Comparison of ENCODE assay signal across 1 cellular context in the genomic region with DNA sequence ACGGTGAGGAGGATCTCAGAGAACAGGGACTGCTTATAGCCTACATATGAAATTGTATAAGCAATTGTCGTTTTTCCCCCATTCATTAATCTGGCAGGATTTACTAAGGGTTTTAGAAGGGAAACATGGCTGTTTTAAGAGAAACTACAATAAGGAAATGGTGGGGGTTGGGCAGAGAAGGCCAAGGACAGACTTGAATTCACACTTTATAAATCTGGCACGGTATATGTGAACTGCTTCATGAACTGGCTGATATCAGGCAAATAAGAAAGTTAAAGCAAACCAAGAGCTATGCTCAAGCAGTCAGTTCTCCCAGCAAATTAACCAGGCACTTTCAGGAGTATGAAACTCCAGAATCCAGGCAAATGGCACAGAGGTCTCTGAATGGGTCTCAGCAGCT.
TF ChIP-seq lines count a peak whose summit lies in the region.

No MANE protein-coding gene starts in this region.

TF ChIP-seq in GM23338, 12 proteins besides CTCF, POLR2A, EP300 and RAD21 (continued from another document):
- TF ChIP-seq ZNF331 (CRISPR knock-in tag; IDR thresholded peaks at IDR 0.05; ENCODE audit: low read depth) = no peak
- no peak for TF ChIP-seq JUNB (IDR thresholded peaks at IDR 0.05; ENCODE audit: unreplicated experiment)
- TF ChIP-seq, protein P1, sequence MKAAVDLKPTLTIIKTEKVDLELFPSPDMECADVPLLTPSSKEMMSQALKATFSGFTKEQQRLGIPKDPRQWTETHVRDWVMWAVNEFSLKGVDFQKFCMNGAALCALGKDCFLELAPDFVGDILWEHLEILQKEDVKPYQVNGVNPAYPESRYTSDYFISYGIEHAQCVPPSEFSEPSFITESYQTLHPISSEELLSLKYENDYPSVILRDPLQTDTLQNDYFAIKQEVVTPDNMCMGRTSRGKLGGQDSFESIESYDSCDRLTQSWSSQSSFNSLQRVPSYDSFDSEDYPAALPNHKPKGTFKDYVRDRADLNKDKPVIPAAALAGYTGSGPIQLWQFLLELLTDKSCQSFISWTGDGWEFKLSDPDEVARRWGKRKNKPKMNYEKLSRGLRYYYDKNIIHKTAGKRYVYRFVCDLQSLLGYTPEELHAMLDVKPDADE (IDR thresholded peaks at IDR 0.05) = no peak
- no peak for TF ChIP-seq STAT1 (IDR thresholded peaks at IDR 0.05; ENCODE audit: unreplicated experiment)
- no peak for TF ChIP-seq EZH2phosphoT487 (IDR thresholded peaks at IDR 0.05; ENCODE audit: unreplicated experiment)
- TF ChIP-seq, protein P2, sequence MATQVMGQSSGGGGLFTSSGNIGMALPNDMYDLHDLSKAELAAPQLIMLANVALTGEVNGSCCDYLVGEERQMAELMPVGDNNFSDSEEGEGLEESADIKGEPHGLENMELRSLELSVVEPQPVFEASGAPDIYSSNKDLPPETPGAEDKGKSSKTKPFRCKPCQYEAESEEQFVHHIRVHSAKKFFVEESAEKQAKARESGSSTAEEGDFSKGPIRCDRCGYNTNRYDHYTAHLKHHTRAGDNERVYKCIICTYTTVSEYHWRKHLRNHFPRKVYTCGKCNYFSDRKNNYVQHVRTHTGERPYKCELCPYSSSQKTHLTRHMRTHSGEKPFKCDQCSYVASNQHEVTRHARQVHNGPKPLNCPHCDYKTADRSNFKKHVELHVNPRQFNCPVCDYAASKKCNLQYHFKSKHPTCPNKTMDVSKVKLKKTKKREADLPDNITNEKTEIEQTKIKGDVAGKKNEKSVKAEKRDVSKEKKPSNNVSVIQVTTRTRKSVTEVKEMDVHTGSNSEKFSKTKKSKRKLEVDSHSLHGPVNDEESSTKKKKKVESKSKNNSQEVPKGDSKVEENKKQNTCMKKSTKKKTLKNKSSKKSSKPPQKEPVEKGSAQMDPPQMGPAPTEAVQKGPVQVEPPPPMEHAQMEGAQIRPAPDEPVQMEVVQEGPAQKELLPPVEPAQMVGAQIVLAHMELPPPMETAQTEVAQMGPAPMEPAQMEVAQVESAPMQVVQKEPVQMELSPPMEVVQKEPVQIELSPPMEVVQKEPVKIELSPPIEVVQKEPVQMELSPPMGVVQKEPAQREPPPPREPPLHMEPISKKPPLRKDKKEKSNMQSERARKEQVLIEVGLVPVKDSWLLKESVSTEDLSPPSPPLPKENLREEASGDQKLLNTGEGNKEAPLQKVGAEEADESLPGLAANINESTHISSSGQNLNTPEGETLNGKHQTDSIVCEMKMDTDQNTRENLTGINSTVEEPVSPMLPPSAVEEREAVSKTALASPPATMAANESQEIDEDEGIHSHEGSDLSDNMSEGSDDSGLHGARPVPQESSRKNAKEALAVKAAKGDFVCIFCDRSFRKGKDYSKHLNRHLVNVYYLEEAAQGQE (IDR thresholded peaks at IDR 0.05; ENCODE audit: unreplicated experiment) = no peak
